In the genomic region with DNA sequence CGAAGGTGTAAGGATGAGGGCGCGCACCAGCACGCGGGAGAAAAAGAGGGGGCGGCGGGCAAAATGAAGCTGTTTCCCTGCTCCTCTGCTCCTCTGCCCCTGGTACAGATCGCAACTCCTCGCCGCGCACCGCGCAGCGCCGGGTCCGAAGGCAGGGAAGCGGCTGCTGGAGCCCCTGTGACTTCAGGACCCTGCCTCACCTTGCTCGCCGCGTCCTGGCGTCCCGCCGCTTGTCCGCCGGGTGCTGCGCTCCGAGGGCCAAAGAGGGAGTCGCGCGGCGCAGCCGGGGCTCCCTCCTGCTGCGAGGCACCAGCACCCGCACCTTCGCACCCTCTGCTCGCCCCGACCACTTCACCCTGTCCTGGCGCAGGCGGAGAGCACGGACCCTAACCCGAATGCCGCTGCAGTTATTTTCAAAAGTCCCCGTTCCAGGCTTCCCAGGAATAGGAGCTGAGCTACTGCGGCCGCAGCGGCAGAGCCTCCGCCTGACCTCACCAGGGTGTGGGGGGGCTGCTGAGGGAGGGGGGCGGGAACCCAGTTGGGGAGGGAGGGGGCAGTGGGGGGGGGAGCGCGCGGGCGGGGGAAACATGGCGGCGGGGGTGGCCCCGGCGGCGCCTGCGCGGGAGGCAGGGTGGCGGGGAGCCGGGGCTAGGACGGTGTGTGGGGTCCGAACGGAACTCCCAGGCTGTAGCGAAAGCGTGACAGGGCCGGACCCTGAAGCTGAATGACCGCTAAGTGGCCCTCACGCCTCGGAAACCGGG, we compare ENCODE assay signal across 1 cellular context.
TF ChIP-seq lines count a peak whose summit lies in the region.

A gene with protein sequence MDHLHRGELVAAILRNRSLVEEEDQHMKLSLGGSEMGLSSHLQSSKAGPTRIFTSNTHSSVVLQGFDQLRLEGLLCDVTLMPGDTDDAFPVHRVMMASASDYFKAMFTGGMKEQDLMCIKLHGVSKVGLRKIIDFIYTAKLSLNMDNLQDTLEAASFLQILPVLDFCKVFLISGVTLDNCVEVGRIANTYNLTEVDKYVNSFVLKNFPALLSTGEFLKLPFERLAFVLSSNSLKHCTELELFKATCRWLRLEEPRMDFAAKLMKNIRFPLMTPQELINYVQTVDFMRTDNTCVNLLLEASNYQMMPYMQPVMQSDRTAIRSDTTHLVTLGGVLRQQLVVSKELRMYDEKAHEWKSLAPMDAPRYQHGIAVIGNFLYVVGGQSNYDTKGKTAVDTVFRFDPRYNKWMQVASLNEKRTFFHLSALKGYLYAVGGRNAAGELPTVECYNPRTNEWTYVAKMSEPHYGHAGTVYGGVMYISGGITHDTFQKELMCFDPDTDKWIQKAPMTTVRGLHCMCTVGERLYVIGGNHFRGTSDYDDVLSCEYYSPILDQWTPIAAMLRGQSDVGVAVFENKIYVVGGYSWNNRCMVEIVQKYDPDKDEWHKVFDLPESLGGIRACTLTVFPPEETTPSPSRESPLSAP (minus strand): TSS at position 503 of the 761 bp plus-strand sequence. CDS start 88,337 bp downstream, outside the sequence.

TF ChIP-seq in H1, 55 proteins besides CTCF, POLR2A, EP300 and RAD21:
- no peak for TF ChIP-seq GABPA (IDR thresholded peaks at IDR 0.05; ENCODE audit: borderline replicate concordance, insufficient read depth, low read length)
- no peak for TF ChIP-seq TBP (IDR thresholded peaks at IDR 0.05; ENCODE audit: low read depth, low read length)
- TF ChIP-seq SP4 (IDR thresholded peaks at IDR 0.05; ENCODE audit: low read length): no peak
- TF ChIP-seq, protein P1, sequence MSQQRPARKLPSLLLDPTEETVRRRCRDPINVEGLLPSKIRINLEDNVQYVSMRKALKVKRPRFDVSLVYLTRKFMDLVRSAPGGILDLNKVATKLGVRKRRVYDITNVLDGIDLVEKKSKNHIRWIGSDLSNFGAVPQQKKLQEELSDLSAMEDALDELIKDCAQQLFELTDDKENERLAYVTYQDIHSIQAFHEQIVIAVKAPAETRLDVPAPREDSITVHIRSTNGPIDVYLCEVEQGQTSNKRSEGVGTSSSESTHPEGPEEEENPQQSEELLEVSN (IDR thresholded peaks at IDR 0.05): peak; percentile 32; the same call in 1 of the 2 replicates
- TF ChIP-seq GTF2F1 (IDR thresholded peaks at IDR 0.05; ENCODE audit: borderline replicate concordance, low read depth, low read length): no peak
- 0 out of 4 replicates have a peak, but pooled peaks of 1 of the 2 experiments have one; percentile 37 for TF ChIP-seq SIN3A (conservative IDR thresholded peaks at IDR 0.05 in 1 of 2, IDR thresholded peaks at IDR 0.05 in 1 of 2; ENCODE audit: low read depth in 1 of 2, low read length in 2 of 2)
- TF ChIP-seq ASH2L (IDR thresholded peaks at IDR 0.05; ENCODE audit: low read length): peak; percentile 55
- TF ChIP-seq, protein P2, sequence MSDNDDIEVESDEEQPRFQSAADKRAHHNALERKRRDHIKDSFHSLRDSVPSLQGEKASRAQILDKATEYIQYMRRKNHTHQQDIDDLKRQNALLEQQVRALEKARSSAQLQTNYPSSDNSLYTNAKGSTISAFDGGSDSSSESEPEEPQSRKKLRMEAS (IDR thresholded peaks at IDR 0.05): peak; percentile 16; the same call in 1 of the 2 replicates
- TF ChIP-seq CREB1 (IDR thresholded peaks at IDR 0.05): no peak
- TF ChIP-seq YY1 (IDR thresholded peaks at IDR 0.05; ENCODE audit: low read depth, low read length): 0 out of 2 replicates have a peak, but pooled peaks have one; percentile 36
- TF ChIP-seq TAF7 (optimal IDR thresholded peaks at IDR 0.05; ENCODE audit: borderline replicate concordance, low read depth, low read length): no peak
- peak; percentile 68; the same call in 1 of the 2 replicates for TF ChIP-seq RBBP5 (IDR thresholded peaks at IDR 0.05; ENCODE audit: borderline replicate concordance, low read depth, low read length)
- 0 out of 2 replicates have a peak, but pooled peaks have one; percentile 17 for TF ChIP-seq NRF1 (IDR thresholded peaks at IDR 0.05; ENCODE audit: low read depth, low read length)
- peak; percentile 70 for TF ChIP-seq KDM4A (IDR thresholded peaks at IDR 0.05; ENCODE audit: low read depth, low read length, severe bottlenecking)
- no peak for TF ChIP-seq TCF12 (IDR thresholded peaks at IDR 0.05; ENCODE audit: low read depth, low read length)
- TF ChIP-seq, protein P3, sequence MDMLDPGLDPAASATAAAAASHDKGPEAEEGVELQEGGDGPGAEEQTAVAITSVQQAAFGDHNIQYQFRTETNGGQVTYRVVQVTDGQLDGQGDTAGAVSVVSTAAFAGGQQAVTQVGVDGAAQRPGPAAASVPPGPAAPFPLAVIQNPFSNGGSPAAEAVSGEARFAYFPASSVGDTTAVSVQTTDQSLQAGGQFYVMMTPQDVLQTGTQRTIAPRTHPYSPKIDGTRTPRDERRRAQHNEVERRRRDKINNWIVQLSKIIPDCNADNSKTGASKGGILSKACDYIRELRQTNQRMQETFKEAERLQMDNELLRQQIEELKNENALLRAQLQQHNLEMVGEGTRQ (IDR thresholded peaks at IDR 0.05; ENCODE audit: low read length): no peak
